In genomic region chr4:59570850-59571476, GRCh38 we compare ENCODE assay signal across 13 cellular contexts.
DNase-seq lines count a peak whose midpoint lies in the region; ATAC-seq and TF ChIP-seq lines count a peak whose summit lies in the region.
"Had no signal": no experiment of that assay in that cellular context is flagged by ENCODE, and none has a peak within 500 bp of the region (broad histone marks: within the 10 kb centered on the region; RNA-seq: fewer than 3 reads in every experiment).

No MANE protein-coding gene starts in this region.

- TF ChIP-seq CTCF in thyroid gland (IDR thresholded peaks at IDR 0.05) = no peak

- POLR2A ChIA-PET in HEK293T (lab: Yijun Ruan, JAX) = no interaction called here

- H3K4me3 ChIP-seq in thyroid gland (replicated peaks in 1 of 3) = no peak overlapping the region

- WGBS in thyroid gland, 2 donors = 15 to 16% methylated on average over 2 of the region's 2 CpGs

- H3K36me3 ChIP-seq in thyroid gland = no peaks in the 10 kb centered on the region

- no peaks in the 10 kb centered on the region for H3K4me1 ChIP-seq in thyroid gland
- H3K4me1 ChIP-seq: Caco-2 had no signal

- no peak overlapping the region for H3K27ac ChIP-seq in thyroid gland

- H3K27me3 ChIP-seq in thyroid gland = no peaks in the 10 kb centered on the region

- intact Hi-C loops in thyroid gland (cut with DNase I) = no loop called here

- no peaks in the 10 kb centered on the region for H3K9me3 ChIP-seq in thyroid gland
- H3K9me3 ChIP-seq: Caco-2 had no signal

- no peak for TF ChIP-seq POLR2A in thyroid gland (IDR thresholded peaks at IDR 0.05)

- DNase-seq in NCI-H1092 treated with DMSO at 0.1 percent for 48 hours (lab: John Stamatoyannopoulos, UW) = peak; percentile 21
- no peak for DNase-seq in NCI-H1092 (lab: John Stamatoyannopoulos, UW)
- peak; percentile 3 for DNase-seq in myocyte (ENCODE audit: low read depth)
- DNase-seq in HEK293T (ENCODE audit: extremely low spot score) = no peak
- no peak for DNase-seq in thyroid gland
- DNase-seq: Caco-2, erythroblast, HFFc6, midbrain, NCI-H2171 treated with DMSO at 0.1 percent for 48 hours had no signal

- CTCF ChIA-PET in HEK293T (lab: Yijun Ruan, JAX) = no interaction called here

- ATAC-seq in HG02623 (IDR thresholded peaks at IDR 0.05; ENCODE audit: unreplicated experiment) (peak; percentile 87), HG03439 (IDR thresholded peaks at IDR 0.05; ENCODE audit: unreplicated experiment) (peak; percentile 75), HG03521 (IDR thresholded peaks at IDR 0.05; ENCODE audit: unreplicated experiment) (no peak)

TF ChIP-seq in HEK293T, 16 proteins besides CTCF, POLR2A, EP300 and RAD21:
- no peak for TF ChIP-seq ZNF384 (IDR thresholded peaks at IDR 0.05)
- no peak for TF ChIP-seq FOXM1 (IDR thresholded peaks at IDR 0.05; ENCODE audit: borderline replicate concordance)
- TF ChIP-seq NFRKB (IDR thresholded peaks at IDR 0.05) = no peak
- TF ChIP-seq LEF1 (IDR thresholded peaks at IDR 0.05; ENCODE audit: borderline replicate concordance) = no peak
- no peak for TF ChIP-seq CTBP1 (IDR thresholded peaks at IDR 0.05; ENCODE audit: borderline replicate concordance)
- TF ChIP-seq HDGF (IDR thresholded peaks at IDR 0.05; ENCODE audit: borderline replicate concordance) = no peak
- no peak for TF ChIP-seq SP1 (IDR thresholded peaks at IDR 0.05)
- TF ChIP-seq L3MBTL2 (conservative IDR thresholded peaks at IDR 0.05) = no peak
- TF ChIP-seq ELF4 (IDR thresholded peaks at IDR 0.05) = no peak
- no peak for TF ChIP-seq PKNOX1 (IDR thresholded peaks at IDR 0.05)
- no peak for TF ChIP-seq SUZ12 (IDR thresholded peaks at IDR 0.05)
- TF ChIP-seq BHLHE40 (IDR thresholded peaks at IDR 0.05; ENCODE audit: borderline replicate concordance) = no peak
- TF ChIP-seq FOXA1 (IDR thresholded peaks at IDR 0.05) = no peak
- no peak for TF ChIP-seq FOXK2 (IDR thresholded peaks at IDR 0.05)
- no peak for TF ChIP-seq ARNT (IDR thresholded peaks at IDR 0.05)
- no peak for TF ChIP-seq TARDBP (IDR thresholded peaks at IDR 0.05)

Comparison
In these comparisons a context has a peak if more than half of its experiments do, and no peak if none do; other contexts are left out.
1. DNase-seq: peak in NCI-H1092 treated with DMSO at 0.1 percent for 48 hours (single experiment) and myocyte (single experiment); none in NCI-H1092 (single experiment), HEK293T (single experiment) and thyroid gland (0 of 2).